Comparison of ENCODE assay signal across 8 cellular contexts in genomic region chr1:10210841-10211804, GRCh38. TPM values are rescaled to one million over a fixed set of nuclear protein-coding genes. Genes with fewer than 3 reads are reported as not detected.
DNase-seq lines count a peak whose midpoint lies in the region; ATAC-seq, FAIRE-seq and TF ChIP-seq lines count a peak whose summit lies in the region.

No MANE protein-coding gene starts in this region.

- POLR2A ChIA-PET in AG04450 (lab: Yijun Ruan, JAX) = interaction anchor here (0.5 to 1.4 kb wide), 8 partner anchors 15 to 130 kb away, joined by 3 to 5 read pairs (median 4); no protein-coding TSS in a partner anchor

- TF ChIP-seq CTCF in AG04450 (IDR thresholded peaks at IDR 0.05; ENCODE audit: low read depth, low read length) = no peak
- TF ChIP-seq CTCF in osteocyte (IDR thresholded peaks at IDR 0.05) = no peak

- peak; percentile 71 for FAIRE-seq in RCC 7860 (lab: Jason Lieb, UNC)

- H3K27ac ChIP-seq in AG04450 (ENCODE audit: low read depth, low read length) = peak overlapping the region; percentile 90

- peaks cover 36% of the 10 kb centered on the region for H3K4me1 Mint-ChIP-seq in osteocyte (ENCODE audit: unreplicated experiment)

- peak; percentile 23 for ATAC-seq in GM18907 (IDR thresholded peaks at IDR 0.05; ENCODE audit: unreplicated experiment)
- ATAC-seq in HG03520 (IDR thresholded peaks at IDR 0.05; ENCODE audit: unreplicated experiment) = peak; percentile 7
- ATAC-seq in left cardiac atrium = peak; percentile 68 to 70

- peak overlapping the region; percentile 99 for H3K4me3 ChIP-seq in AG04450 (ENCODE audit: low read depth, low read length)

- peak; percentile 59 for DNase-seq in AG04450 (ENCODE audit: low read depth, low spot score)
- peak; percentile 87 for DNase-seq in RCC 7860 (ENCODE audit: low spot score)
- peak; percentile 45 to 96 (median 84) for DNase-seq in anterior cingulate cortex (lab: John Stamatoyannopoulos, UW)
- DNase-seq in left cardiac atrium = peak; percentile 96
- peak; percentile 85 for DNase-seq in osteocyte (ENCODE audit: extremely low spot score, unreplicated experiment)
- DNase-seq in SHP77 treated with DMSO at 0.1 percent for 48 hours (lab: John Stamatoyannopoulos, UW) = no peak

- intact Hi-C loops in left cardiac atrium (cut with DNase I) = loop anchor here (5.0 to 10.0 kb wide), 2 partner anchors 76 to 124 kb away; no protein-coding TSS in a partner anchor

- CTCF ChIA-PET in AG04450 (lab: Charles Lee) = interaction anchor here (0.6 to 3.2 kb wide), 40 partner anchors 7 to 268 kb away, joined by 3 to 22 read pairs (median 6); partner anchors contain the start of genes LZIC and NMNAT1

- no peaks in the 10 kb centered on the region for H3K36me3 Mint-ChIP-seq in osteocyte (ENCODE audit: unreplicated experiment)

- H3K27me3 ChIP-seq in AG04450 (ENCODE audit: control insufficient read depth, insufficient read depth, low read length) = no peaks in the 10 kb centered on the region

- H3K4me3 Mint-ChIP-seq in osteocyte (ENCODE audit: unreplicated experiment) = peak overlapping the region; percentile 95

- no peaks in the 10 kb centered on the region for H3K9me3 ChIP-seq in AG04450 (ENCODE audit: control insufficient read depth, insufficient read depth, low read length)

- peak overlapping the region; percentile 97 for H3K27ac Mint-ChIP-seq in osteocyte (ENCODE audit: unreplicated experiment)

- H3K9me3 Mint-ChIP-seq in osteocyte (ENCODE audit: unreplicated experiment) = no peaks in the 10 kb centered on the region

- H3K27me3 Mint-ChIP-seq in osteocyte (ENCODE audit: unreplicated experiment) = no peaks in the 10 kb centered on the region

RNA-seq across cellular contexts. Expression of gene KIF1B, which starts 0.8 kb away (rescaled TPM):
- polyA plus RNA-seq in AG04450 (2011; rRNA removed) = 25.0 and 26.9 TPM in 2 replicates
- polyA minus RNA-seq in AG04450 (2011; rRNA and poly(A)+ RNA removed) = 36.1 and 44.6 TPM in 2 replicates
- 10 to 100 TPM; 46.1 to 54.2 TPM for total RNA-seq in left cardiac atrium
- total RNA-seq in osteocyte = 48.9 and 51.5 TPM in 2 replicates

Comparison
In these comparisons a context has a peak if more than half of its experiments do, and no peak if none do; other contexts are left out.
1. ATAC-seq: peak in every context shown above with its lines; median percentile 69 in left cardiac atrium; 23 in GM18907; 7 in HG03520.